Comparison of ENCODE assay signal across 17 cellular contexts in the genomic region with DNA sequence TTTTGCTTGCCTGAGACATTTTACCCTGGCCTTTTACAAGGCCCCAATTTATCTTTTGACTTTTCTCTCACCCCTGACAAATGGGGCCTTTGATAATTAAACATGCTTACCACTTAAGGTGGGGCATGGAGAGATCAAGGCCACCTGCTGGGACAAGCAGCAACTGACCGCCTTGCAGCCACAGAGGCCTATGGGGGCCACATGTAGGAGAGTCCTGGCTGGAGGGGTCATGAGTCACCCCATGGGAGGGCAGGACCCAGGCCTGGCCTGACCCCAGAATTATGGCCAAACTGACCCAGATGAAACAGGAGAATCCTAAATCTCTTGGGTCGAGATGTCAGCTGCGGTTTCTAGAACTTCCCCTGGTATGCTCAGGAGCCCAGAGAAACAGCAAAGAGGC. TPM values are rescaled to one million over a fixed set of nuclear protein-coding genes. Genes with fewer than 3 reads are reported as not detected.
DNase-seq lines count a peak whose midpoint lies in the region.
"Had no signal": no experiment of that assay in that cellular context is flagged by ENCODE, and none has a peak within 500 bp of the region (broad histone marks: within the 10 kb centered on the region; RNA-seq: fewer than 3 reads in every experiment).

No MANE protein-coding gene starts in this region.

- H3K27me3 Mint-ChIP-seq in activated CD4-positive, alpha-beta memory T cell treated with anti-CD3 and anti-CD28 coated beads for 36 hours, result peaks cover 1% of the 10 kb centered on the region
- no peaks in the 10 kb centered on the region for H3K27me3 Mint-ChIP-seq in activated CD4-positive, alpha-beta memory T cell treated with anti-CD3 and anti-CD28 coated beads, Interleukin-2, amount 10 ng/mL, durations not matched to agents 7 days and 5 days

- H3K9ac ChIP-seq in adipocyte (ENCODE audit: low read length), result peak overlapping the region; percentile 15
- H3K9ac ChIP-seq: KMS-11 had no signal

- peaks cover 38% of the 10 kb centered on the region for H3K4me1 ChIP-seq in adipocyte (ENCODE audit: control insufficient read depth, insufficient read depth, low read length)

- H3K27me3 ChIP-seq in adipocyte (replicated peaks; ENCODE audit: control insufficient read depth, insufficient read depth, low read length), result no peaks in the 10 kb centered on the region

- no peaks in the 10 kb centered on the region for H3K36me3 ChIP-seq in adipocyte (ENCODE audit: control insufficient read depth, insufficient read depth, low read length, severe bottlenecking)

- no peaks in the 10 kb centered on the region for H3K36me3 Mint-ChIP-seq in activated CD4-positive, alpha-beta memory T cell treated with anti-CD3 and anti-CD28 coated beads for 36 hours
- peaks cover 8% of the 10 kb centered on the region for H3K36me3 Mint-ChIP-seq in activated CD4-positive, alpha-beta memory T cell treated with anti-CD3 and anti-CD28 coated beads, Interleukin-2, amount 10 ng/mL, durations not matched to agents 7 days and 5 days (ENCODE audit: low read depth)

- POLR2A ChIA-PET in activated CD4-positive, alpha-beta memory T cell treated with anti-CD3 and anti-CD28 coated beads for 36 hours (lab: Charles Lee), result interaction anchor here (0.6 to 1.5 kb wide), 3 partner anchors 14 to 728 kb away, joined by 3 to 5 read pairs (median 4); no protein-coding TSS in a partner anchor
- POLR2A ChIA-PET in activated CD4-positive, alpha-beta memory T cell treated with anti-CD3 and anti-CD28 coated beads, Interleukin-2, amount 10 ng/mL, durations not matched to agents 7 days and 5 days (lab: Charles Lee), result interaction anchor here (1.2 kb wide), 1 partner anchor 131 kb away, joined by 3 read pairs; the partner anchor contains the start of gene TP53RK

- H3K4me3 Mint-ChIP-seq in activated CD4-positive, alpha-beta memory T cell treated with anti-CD3 and anti-CD28 coated beads for 36 hours, result no peak overlapping the region
- no peak overlapping the region for H3K4me3 Mint-ChIP-seq in activated CD4-positive, alpha-beta memory T cell treated with anti-CD3 and anti-CD28 coated beads, Interleukin-2, amount 10 ng/mL, durations not matched to agents 7 days and 5 days
- H3K4me3 Mint-ChIP-seq: HFFc6 had no signal

- DNase-seq in activated CD4-positive, alpha-beta memory T cell treated with anti-CD3 and anti-CD28 coated beads for 36 hours, result no peak
- no peak for DNase-seq in activated CD4-positive, alpha-beta memory T cell treated with anti-CD3 and anti-CD28 coated beads, Interleukin-2, amount 10 ng/mL, durations not matched to agents 7 days and 5 days
- DNase-seq in adipocyte (ENCODE audit: low read depth), result no peak
- peak; percentile 80 for DNase-seq in myocyte (ENCODE audit: low read depth)
- no peak for DNase-seq in SHP77 treated with DMSO at 0.1 percent for 48 hours (lab: John Stamatoyannopoulos, UW)
- no peak for DNase-seq in cerebellar cortex (ENCODE audit: low spot score)
- no peak for DNase-seq in activated effector memory CD4-positive, alpha-beta T cell treated with Interleukin-2 at 50 U/mL for 16 hours
- DNase-seq in hippocampal formation (lab: John Stamatoyannopoulos, UW), result no peak
- DNase-seq: 8988T, DMS 273 treated with DMSO at 0.1 percent for 48 hours, GDM1, NCI-H1694 had no signal

- CTCF ChIA-PET in activated CD4-positive, alpha-beta memory T cell treated with anti-CD3 and anti-CD28 coated beads for 36 hours (lab: Charles Lee), result interaction anchor here (0.7 to 2.5 kb wide), 6 partner anchors 9 to 156 kb away, joined by 3 to 15 read pairs (median 4); no protein-coding TSS in a partner anchor
- CTCF ChIA-PET in activated CD4-positive, alpha-beta memory T cell treated with anti-CD3 and anti-CD28 coated beads, Interleukin-2, amount 10 ng/mL, durations not matched to agents 7 days and 5 days (lab: Charles Lee), result interaction anchor here (0.7 to 2.3 kb wide), 4 partner anchors 9 to 127 kb away, joined by 3 to 13 read pairs (median 4); no protein-coding TSS in a partner anchor

- peak overlapping the region; percentile 82 for H3K27ac Mint-ChIP-seq in activated CD4-positive, alpha-beta memory T cell treated with anti-CD3 and anti-CD28 coated beads for 36 hours
- no peak overlapping the region for H3K27ac Mint-ChIP-seq in activated CD4-positive, alpha-beta memory T cell treated with anti-CD3 and anti-CD28 coated beads, Interleukin-2, amount 10 ng/mL, durations not matched to agents 7 days and 5 days
- H3K27ac Mint-ChIP-seq: HFFc6 had no signal

- peaks cover 37% of the 10 kb centered on the region for H3K4me1 Mint-ChIP-seq in activated CD4-positive, alpha-beta memory T cell treated with anti-CD3 and anti-CD28 coated beads for 36 hours (ENCODE audit: low read depth)
- H3K4me1 Mint-ChIP-seq in activated CD4-positive, alpha-beta memory T cell treated with anti-CD3 and anti-CD28 coated beads, Interleukin-2, amount 10 ng/mL, durations not matched to agents 7 days and 5 days, result peaks cover 61% of the 10 kb centered on the region

- no peak overlapping the region for H3K4me3 ChIP-seq in adipocyte (ENCODE audit: low read length)
- H3K4me3 ChIP-seq: GM12878 had no signal

- intact Hi-C loops in activated CD4-positive, alpha-beta memory T cell treated with anti-CD3 and anti-CD28 coated beads for 36 hours (cut with micrococcal nuclease), result loop anchor here (10.0 kb wide), 1 partner anchor 926 kb away; no protein-coding TSS in a partner anchor

- no peaks in the 10 kb centered on the region for H3K9me3 ChIP-seq in adipocyte (ENCODE audit: control insufficient read depth, low read length)

- H3K9me3 Mint-ChIP-seq in activated CD4-positive, alpha-beta memory T cell treated with anti-CD3 and anti-CD28 coated beads for 36 hours, result no peaks in the 10 kb centered on the region
- H3K9me3 Mint-ChIP-seq in activated CD4-positive, alpha-beta memory T cell treated with anti-CD3 and anti-CD28 coated beads, Interleukin-2, amount 10 ng/mL, durations not matched to agents 7 days and 5 days, result no peaks in the 10 kb centered on the region
- H3K9me3 Mint-ChIP-seq: HFFc6 had no signal

RNA-seq across cellular contexts. Expression of gene OCSTAMP, which starts 8.5 kb away (rescaled TPM):
- total RNA-seq in activated CD4-positive, alpha-beta memory T cell treated with anti-CD3 and anti-CD28 coated beads for 36 hours, result under 1 TPM; 0.64 to 0.73 TPM
- under 1 TPM in 1 of 2 experiments, not detected in 1; 0.15 TPM for total RNA-seq in activated CD4-positive, alpha-beta memory T cell treated with anti-CD3 and anti-CD28 coated beads, Interleukin-2, amount 10 ng/mL, durations not matched to agents 7 days and 5 days
- not detected in 2 replicates for total RNA-seq in myocyte
- not detected for polyA plus RNA-seq in myocyte (2012)
- total RNA-seq: HFFc6, M059J, SK-MEL-5 had no signal

RNA-seq across cellular contexts. Expression of gene ZNF334, which starts 45.6 kb away (rescaled TPM):
- 1 to 10 TPM; 1.1 to 2.2 TPM for total RNA-seq in activated CD4-positive, alpha-beta memory T cell treated with anti-CD3 and anti-CD28 coated beads for 36 hours
- 1 to 10 TPM; 1.4 TPM for total RNA-seq in activated CD4-positive, alpha-beta memory T cell treated with anti-CD3 and anti-CD28 coated beads, Interleukin-2, amount 10 ng/mL, durations not matched to agents 7 days and 5 days
- not detected in 2 replicates for total RNA-seq in myocyte
- 0.04 TPM for polyA plus RNA-seq in myocyte (2012)
- total RNA-seq: SK-MEL-5 had no signal
